8 cellular contexts compared by ENCODE assay signal in genomic region chrX:11111038-11111851, GRCh38. TPM values are rescaled to one million over a fixed set of nuclear protein-coding genes. Genes with fewer than 3 reads are reported as not detected.
DNase-seq lines count a peak whose midpoint lies in the region; ATAC-seq, FAIRE-seq and TF ChIP-seq lines count a peak whose summit lies in the region.

Gene HCCS (plus strand): TSS chrX:11111332. CDS start chrX:11112061, 729 bp downstream.

- H3K4me2 ChIP-seq in keratinocyte (ENCODE audit: control insufficient read depth, extremely low read depth, insufficient read depth, low read depth, low read length): peak within 1 kb of the TSS; percentile 87

- H3K36me3 Mint-ChIP-seq in central memory CD8-positive, alpha-beta T cell (ENCODE audit: insufficient read depth): peaks cover 13% of the 10 kb centered on the region

- peaks cover 6 to 7% of the 10 kb centered on the region in 2 experiments for H3K36me3 ChIP-seq in keratinocyte (ENCODE audit: control insufficient read depth in 2 of 2, extremely low read depth in 1 of 2, insufficient read depth in 2 of 2, low read length in 2 of 2)

- H3K27me3 Mint-ChIP-seq in central memory CD8-positive, alpha-beta T cell: no peaks in the 10 kb centered on the region

- H2AFZ ChIP-seq in keratinocyte (ENCODE audit: control insufficient read depth, low read length): peak within 1 kb of the TSS; percentile 72

- peak; percentile 92 for ATAC-seq in HG03175 (IDR thresholded peaks at IDR 0.05; ENCODE audit: unreplicated experiment)
- peak; percentile 87 to 91 for ATAC-seq in activated CD4-positive, CD25-positive, alpha-beta regulatory T cell treated with anti-CD3 and anti-CD28 coated beads, Interleukin-2, amount 50 U/mL, for 24 hours
- ATAC-seq in central memory CD8-positive, alpha-beta T cell (replicated peaks; ENCODE audit: extremely low read depth, poor library complexity, severe bottlenecking): peak; percentile 86

- H4K20me1 ChIP-seq in keratinocyte (ENCODE audit: control insufficient read depth, extremely low read depth, insufficient read depth, low read length): no peaks in the 10 kb centered on the region

- H3K27me3 ChIP-seq in keratinocyte (ENCODE audit: control insufficient read depth, extremely low read depth, insufficient read depth, low read length): no peaks in the 10 kb centered on the region

- H3K9me3 Mint-ChIP-seq in central memory CD8-positive, alpha-beta T cell: no peaks in the 10 kb centered on the region

- H3K4me1 ChIP-seq in keratinocyte (ENCODE audit: control insufficient read depth, extremely low read depth, insufficient read depth, low read length): peaks cover 13% of the 10 kb centered on the region

- DNase-seq in AG20443 (ENCODE audit: low spot score): peak; percentile 91
- DNase-seq in NCI-H446 treated with DMSO at 0.1 percent for 48 hours (lab: John Stamatoyannopoulos, UW): peak; percentile 32
- DNase-seq in central memory CD8-positive, alpha-beta T cell (ENCODE audit: low spot score in 2 of 2): peak; percentile 68 to 73
- peak; percentile 11 for DNase-seq in keratinocyte (ENCODE audit: low read depth, low spot score)
- peak; percentile 65 to 70 for DNase-seq in stimulated activated CD4-positive, alpha-beta T cell treated with anti-CD3 and anti-CD28 coated beads, Interleukin-15, amount 100 ng/mL, for 1 hour (ENCODE audit: low read depth in 1 of 2, low spot score in 1 of 2)

- no peak for FAIRE-seq in keratinocyte (lab: Jason Lieb, UNC)

- peaks cover 28% of the 10 kb centered on the region for H3K4me1 Mint-ChIP-seq in central memory CD8-positive, alpha-beta T cell

- peak; percentile 60 for TF ChIP-seq POLR2A in GM18951 (IDR thresholded peaks at IDR 0.05; ENCODE audit: extremely low read depth, insufficient read depth, insufficient read length)

- peak within 1 kb of the TSS; percentile 90 for H3K9ac ChIP-seq in keratinocyte (ENCODE audit: control insufficient read depth, extremely low read depth, insufficient read depth, low read length)

- no peaks in the 10 kb centered on the region for H3K9me3 ChIP-seq in keratinocyte (ENCODE audit: control insufficient read depth, low read depth, low read length)

- dilution Hi-C loops in keratinocyte (cut with MboI; ENCODE audit: extremely low pct_ligation_motif_present, low sequenced_read_pairs): no loop called here

- TF ChIP-seq CTCF in keratinocyte (optimal IDR thresholded peaks at IDR 0.05 in 1 of 3, IDR thresholded peaks at IDR 0.05 in 1 of 3, conservative IDR thresholded peaks at IDR 0.05 in 1 of 3; ENCODE audit: extremely low read depth in 1 of 3, insufficient read depth in 2 of 3, low read length in 3 of 3): no peak

- peak within 1 kb of the TSS; percentile 91 for H3K27ac ChIP-seq in keratinocyte (ENCODE audit: control insufficient read depth, insufficient read depth, low read length)

- H3K27ac Mint-ChIP-seq in central memory CD8-positive, alpha-beta T cell (ENCODE audit: low read depth): peak within 1 kb of the TSS; percentile 98

- H3K4me3 ChIP-seq in keratinocyte (ENCODE audit: control insufficient read depth in 2 of 3, extremely low read depth in 1 of 3, insufficient read depth in 2 of 3, low read depth in 1 of 3, low read length in 3 of 3): peak within 1 kb of the TSS; percentile 71 to 80 (median 79)

- H3K4me3 Mint-ChIP-seq in central memory CD8-positive, alpha-beta T cell: peak within 1 kb of the TSS; percentile 91

- H3K79me2 ChIP-seq in keratinocyte (ENCODE audit: control insufficient read depth, insufficient read depth, low read length): peaks cover 17% of the 10 kb centered on the region

- in situ Hi-C loops in GM18951 (cut with MboI; ENCODE audit: low sequenced_read_pairs, unreplicated experiment): no loop called here

- H3K9me1 ChIP-seq in keratinocyte (ENCODE audit: control insufficient read depth, extremely low read depth, insufficient read depth, low read length): no peaks in the 10 kb centered on the region

RNA-seq across cellular contexts. Expression of gene HCCS, which starts in this region (rescaled TPM):
- 33.8 to 45.3 TPM (median 41.8 TPM) in 3 replicates for polyA plus RNA-seq in keratinocyte
- polyA plus RNA-seq in keratinocyte (2011; ENCODE audit: low read depth): 37.3 TPM
- 38.0 and 47.2 TPM in 2 replicates for polyA plus RNA-seq in keratinocyte (2011; cell fraction: cytosol; rRNA removed)
- 25.0 and 32.9 TPM in 2 replicates for polyA plus RNA-seq in keratinocyte (2011; cell fraction: nucleus; rRNA removed)
- polyA plus RNA-seq in keratinocyte (2012; ENCODE audit: low replicate concordance): 41.0 and 42.0 TPM in 2 replicates
- 9.2 to 22.7 TPM (median 22.6 TPM) in 3 replicates for polyA minus RNA-seq in keratinocyte
- 22.6 TPM for polyA minus RNA-seq in keratinocyte (2011; cell fraction: cytosol; rRNA and poly(A)+ RNA removed)
- 7.1 and 13.3 TPM in 2 replicates for polyA minus RNA-seq in keratinocyte (2011; cell fraction: nucleus; rRNA and poly(A)+ RNA removed)

Comparison
In these comparisons a context has a peak if more than half of its experiments do, and no peak if none do; other contexts are left out.
1. Peak in every context shown above with its lines: DNase-seq, ATAC-seq, H3K4me3 ChIP-seq and H3K27ac ChIP-seq.
2. DNase-seq: peak in every context shown above with its lines; median percentile 91 in AG20443; 70 in central memory CD8-positive, alpha-beta T cell; 68 in stimulated activated CD4-positive, alpha-beta T cell treated with anti-CD3 and anti-CD28 coated beads, Interleukin-15, amount 100 ng/mL, for 1 hour; 32 in NCI-H446 treated with DMSO at 0.1 percent for 48 hours; 11 in keratinocyte.